In genomic region chr2:239677455-239678185, GRCh38 we compare ENCODE assay signal across 15 cellular contexts.
DNase-seq lines count a peak whose midpoint lies in the region; ATAC-seq and TF ChIP-seq lines count a peak whose summit lies in the region.
"Had no signal": no experiment of that assay in that cellular context is flagged by ENCODE, and none has a peak within 500 bp of the region (broad histone marks: within the 10 kb centered on the region; RNA-seq: fewer than 3 reads in every experiment).

No MANE protein-coding gene starts in this region.

- TF ChIP-seq CTCF in right atrium auricular region (IDR thresholded peaks at IDR 0.05) (no peak), coronary artery (IDR thresholded peaks at IDR 0.05) (no peak), upper lobe of right lung (IDR thresholded peaks at IDR 0.05) (no peak), MCF 10A (IDR thresholded peaks at IDR 0.05; ENCODE audit: unreplicated experiment) (no peak)

- no peaks in the 10 kb centered on the region for H3K9me3 Mint-ChIP-seq in MCF 10A (ENCODE audit: unreplicated experiment)
- H3K9me3 Mint-ChIP-seq: CD4-positive, alpha-beta T cell had no signal

- H3K14ac ChIP-seq in neuronal stem cell (ENCODE audit: low read length) = no peak overlapping the region

- H3K27me3 ChIP-seq in right atrium auricular region (no peaks in the 10 kb centered on the region), neuronal stem cell (ENCODE audit: control insufficient read depth in 3 of 3, insufficient read depth in 3 of 3, low read depth in 1 of 3, low read length in 3 of 3) (no peaks in the 10 kb centered on the region), upper lobe of right lung (no peaks in the 10 kb centered on the region)
- H3K27me3 ChIP-seq: Peyer's patch had no signal

- no peak overlapping the region for H3K27ac Mint-ChIP-seq in MCF 10A (ENCODE audit: low read depth, unreplicated experiment)
- H3K27ac Mint-ChIP-seq: CD4-positive, alpha-beta T cell had no signal

- intact Hi-C loops in left cardiac atrium (cut with DNase I) = no loop called here
- intact Hi-C loops in upper lobe of right lung (cut with DNase I) = no loop called here
- intact Hi-C loops in MCF 10A (cut with micrococcal nuclease) = no loop called here

- H2BK15ac ChIP-seq in neuronal stem cell (ENCODE audit: low read length) = peak overlapping the region; percentile 16

- no peaks in the 10 kb centered on the region for H3K36me3 Mint-ChIP-seq in MCF 10A (ENCODE audit: insufficient read depth, unreplicated experiment)

- H3K9me3 ChIP-seq in right atrium auricular region (peaks cover 0 to 7% of the 10 kb centered on the region in 2 donors), neuronal stem cell (replicated peaks in 1 of 2; ENCODE audit: control insufficient read depth in 2 of 2, insufficient read depth in 1 of 2, low read depth in 1 of 2, low read length in 2 of 2) (no peaks in the 10 kb centered on the region), upper lobe of right lung (no peaks in the 10 kb centered on the region)
- H3K9me3 ChIP-seq: Peyer's patch had no signal

- H3K4me1 ChIP-seq in right atrium auricular region = no peaks in the 10 kb centered on the region
- H3K4me1 ChIP-seq in neuronal stem cell (ENCODE audit: control insufficient read depth in 2 of 2, insufficient read depth in 1 of 2, low read depth in 1 of 2, low read length in 2 of 2) = no peaks in the 10 kb centered on the region
- H3K4me1 ChIP-seq in upper lobe of right lung = no peaks in the 10 kb centered on the region
- H3K4me1 ChIP-seq: Peyer's patch had no signal

- H2BK120ac ChIP-seq in neuronal stem cell (ENCODE audit: low read depth, low read length) = no peak overlapping the region

- DNase-seq in right atrium auricular region (ENCODE audit: low spot score) = peak; percentile 52
- no peak for DNase-seq in left cardiac atrium
- peak; percentile 64 for DNase-seq in coronary artery (ENCODE audit: low spot score)
- no peak for DNase-seq in neuronal stem cell (ENCODE audit: low spot score)
- peak; percentile 59 for DNase-seq in upper lobe of right lung
- DNase-seq in NCI-H524 treated with DMSO at 0.1 percent for 48 hours (lab: John Stamatoyannopoulos, UW) = no peak
- no peak for DNase-seq in MCF 10A (ENCODE audit: unreplicated experiment)
- DNase-seq: Calu3, GF-D8, NCI-H1436, NCI-H774, SHP77 had no signal

- no peak overlapping the region for H4K8ac ChIP-seq in neuronal stem cell (ENCODE audit: low read depth, low read length)

- peak overlapping the region; percentile 72 for H3K4ac ChIP-seq in neuronal stem cell (ENCODE audit: low read length)

- H3K4me1 Mint-ChIP-seq in MCF 10A (ENCODE audit: insufficient read depth, unreplicated experiment) = no peaks in the 10 kb centered on the region

- H2AK5ac ChIP-seq in neuronal stem cell (ENCODE audit: low read depth, low read length) = peak overlapping the region; percentile 32

- no TSS peak for BruUV-seq in MCF 10A (replicated peaks; lab: Mats Ljungman, UMichigan)

- POLR2A ChIA-PET in MCF 10A (lab: Yijun Ruan, JAX) = no interaction called here

- peak overlapping the region; percentile 67 for H3K9ac ChIP-seq in neuronal stem cell (ENCODE audit: low read depth, low read length, poor library complexity)

- H2BK12ac ChIP-seq in neuronal stem cell (ENCODE audit: low read length) = peak overlapping the region; percentile 6

- CTCF ChIA-PET in MCF 10A (lab: Yijun Ruan, JAX) = interaction anchor here (0.5 kb wide), 1 partner anchor 81 kb away, joined by 3 read pairs; no protein-coding TSS in a partner anchor

- H3K4me3 ChIP-seq in right atrium auricular region (no peak overlapping the region), coronary artery (no peak overlapping the region), neuronal stem cell (ENCODE audit: low read length in 2 of 2) (no peak overlapping the region), upper lobe of right lung (no peak overlapping the region)
- H3K4me3 ChIP-seq: Peyer's patch had no signal

- no CpG with 5 or more reads among the region's 21 CpGs for WGBS in neuronal stem cell (ENCODE audit: extremely low coverage in 2 of 2, insufficient read length in 2 of 2, insufficient replicate concordance in 1 of 2), 2 donors

- H2AFZ ChIP-seq in neuronal stem cell (ENCODE audit: low read length) = no peak overlapping the region

- peak overlapping the region; percentile 58 for H3K18ac ChIP-seq in neuronal stem cell (ENCODE audit: low read length)

- peak overlapping the region; percentile 67 for H2BK5ac ChIP-seq in neuronal stem cell (ENCODE audit: low read length)

- no peak overlapping the region for H3K23ac ChIP-seq in neuronal stem cell (ENCODE audit: low read depth, low read length, poor library complexity)

- no peak overlapping the region for H3K4me3 Mint-ChIP-seq in MCF 10A (ENCODE audit: unreplicated experiment)
- H3K4me3 Mint-ChIP-seq: CD4-positive, alpha-beta T cell had no signal

- H3K79me1 ChIP-seq in neuronal stem cell (ENCODE audit: low read depth, low read length) = peaks cover 1% of the 10 kb centered on the region

- H4K91ac ChIP-seq in neuronal stem cell (ENCODE audit: low read depth, low read length, poor library complexity) = no peak overlapping the region

- no peak overlapping the region for H3K4me2 ChIP-seq in neuronal stem cell (ENCODE audit: insufficient read depth, low read length, poor library complexity, severe bottlenecking)

- peaks cover 72% of the 10 kb centered on the region for H3K27me3 Mint-ChIP-seq in MCF 10A (ENCODE audit: insufficient read depth, unreplicated experiment)

- H3K36me3 ChIP-seq in right atrium auricular region (no peaks in the 10 kb centered on the region), neuronal stem cell (replicated peaks in 1 of 2; ENCODE audit: control insufficient read depth in 2 of 2, insufficient read depth in 2 of 2, low read length in 2 of 2) (no peaks in the 10 kb centered on the region), upper lobe of right lung (no peaks in the 10 kb centered on the region)
- H3K36me3 ChIP-seq: Peyer's patch had no signal

- H3K27ac ChIP-seq in right atrium auricular region (no peak overlapping the region), coronary artery (no peak overlapping the region), neuronal stem cell (replicated peaks; ENCODE audit: low read length) (no peak overlapping the region), upper lobe of right lung (no peak overlapping the region)
- H3K27ac ChIP-seq: Peyer's patch had no signal

- ATAC-seq in left cardiac atrium (no peak), upper lobe of right lung (no peak), GM19324 (IDR thresholded peaks at IDR 0.05; ENCODE audit: low FRiP score, unreplicated experiment) (no peak)

Comparison
In these comparisons a context has a peak if more than half of its experiments do, and no peak if none do; other contexts are left out.
1. DNase-seq: peak in right atrium auricular region (single experiment), coronary artery (single experiment) and upper lobe of right lung (single experiment); none in left cardiac atrium (single experiment), neuronal stem cell (single experiment), NCI-H524 treated with DMSO at 0.1 percent for 48 hours (single experiment) and MCF 10A (single experiment).